ENCODE assay signal across 1 cellular context in the genomic region with DNA sequence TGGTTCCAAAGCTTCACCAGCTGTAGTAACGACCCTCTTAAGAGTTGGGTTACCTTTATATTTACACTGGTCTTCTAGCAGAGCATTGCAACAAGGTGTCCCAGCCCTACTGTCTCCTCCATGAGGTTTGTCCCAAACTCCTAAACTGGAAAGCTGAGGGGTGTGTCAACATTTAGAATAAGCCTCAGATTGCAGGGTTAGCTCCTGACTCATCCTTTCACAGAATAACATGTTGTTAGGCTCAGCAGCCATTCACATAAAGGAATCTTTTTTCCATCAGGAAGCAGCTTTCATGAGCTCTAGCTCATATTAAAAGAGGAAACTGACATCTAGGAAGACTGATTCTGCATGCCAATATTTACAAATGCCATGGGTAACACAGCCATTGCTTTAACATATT.
TF ChIP-seq lines count a peak whose summit lies in the region.

No MANE protein-coding gene starts in this region.

TF ChIP-seq in WTC11, 78 proteins besides CTCF, POLR2A, EP300 and RAD21 (continued from another document):
- TF ChIP-seq, protein P1, sequence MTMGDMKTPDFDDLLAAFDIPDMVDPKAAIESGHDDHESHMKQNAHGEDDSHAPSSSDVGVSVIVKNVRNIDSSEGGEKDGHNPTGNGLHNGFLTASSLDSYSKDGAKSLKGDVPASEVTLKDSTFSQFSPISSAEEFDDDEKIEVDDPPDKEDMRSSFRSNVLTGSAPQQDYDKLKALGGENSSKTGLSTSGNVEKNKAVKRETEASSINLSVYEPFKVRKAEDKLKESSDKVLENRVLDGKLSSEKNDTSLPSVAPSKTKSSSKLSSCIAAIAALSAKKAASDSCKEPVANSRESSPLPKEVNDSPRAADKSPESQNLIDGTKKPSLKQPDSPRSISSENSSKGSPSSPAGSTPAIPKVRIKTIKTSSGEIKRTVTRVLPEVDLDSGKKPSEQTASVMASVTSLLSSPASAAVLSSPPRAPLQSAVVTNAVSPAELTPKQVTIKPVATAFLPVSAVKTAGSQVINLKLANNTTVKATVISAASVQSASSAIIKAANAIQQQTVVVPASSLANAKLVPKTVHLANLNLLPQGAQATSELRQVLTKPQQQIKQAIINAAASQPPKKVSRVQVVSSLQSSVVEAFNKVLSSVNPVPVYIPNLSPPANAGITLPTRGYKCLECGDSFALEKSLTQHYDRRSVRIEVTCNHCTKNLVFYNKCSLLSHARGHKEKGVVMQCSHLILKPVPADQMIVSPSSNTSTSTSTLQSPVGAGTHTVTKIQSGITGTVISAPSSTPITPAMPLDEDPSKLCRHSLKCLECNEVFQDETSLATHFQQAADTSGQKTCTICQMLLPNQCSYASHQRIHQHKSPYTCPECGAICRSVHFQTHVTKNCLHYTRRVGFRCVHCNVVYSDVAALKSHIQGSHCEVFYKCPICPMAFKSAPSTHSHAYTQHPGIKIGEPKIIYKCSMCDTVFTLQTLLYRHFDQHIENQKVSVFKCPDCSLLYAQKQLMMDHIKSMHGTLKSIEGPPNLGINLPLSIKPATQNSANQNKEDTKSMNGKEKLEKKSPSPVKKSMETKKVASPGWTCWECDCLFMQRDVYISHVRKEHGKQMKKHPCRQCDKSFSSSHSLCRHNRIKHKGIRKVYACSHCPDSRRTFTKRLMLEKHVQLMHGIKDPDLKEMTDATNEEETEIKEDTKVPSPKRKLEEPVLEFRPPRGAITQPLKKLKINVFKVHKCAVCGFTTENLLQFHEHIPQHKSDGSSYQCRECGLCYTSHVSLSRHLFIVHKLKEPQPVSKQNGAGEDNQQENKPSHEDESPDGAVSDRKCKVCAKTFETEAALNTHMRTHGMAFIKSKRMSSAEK (CRISPR knock-in tag; IDR thresholded peaks at IDR 0.05; ENCODE audit: borderline replicate concordance): no peak
